15 cellular contexts compared by ENCODE assay signal in the genomic region with DNA sequence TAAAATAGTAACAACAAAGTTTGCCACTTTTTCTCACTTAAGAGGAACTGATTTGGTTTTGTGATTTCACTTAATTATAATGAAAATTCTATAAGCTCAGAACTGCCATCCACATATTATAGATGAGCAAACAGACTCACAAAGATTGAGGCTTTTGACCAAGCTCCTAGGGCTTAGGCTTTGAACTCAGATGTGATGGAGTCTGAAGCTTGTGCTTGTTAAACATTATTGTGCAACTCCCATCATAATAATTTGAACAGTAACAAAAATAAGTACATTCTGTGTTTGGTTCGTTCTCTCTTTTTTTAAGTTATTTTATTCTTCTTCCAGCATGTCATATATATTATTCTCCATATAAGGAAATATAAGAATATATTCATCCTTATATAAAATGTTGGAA.
DNase-seq lines count a peak whose midpoint lies in the region; ATAC-seq and TF ChIP-seq lines count a peak whose summit lies in the region.
"Had no signal": no experiment of that assay in that cellular context is flagged by ENCODE, and none has a peak within 500 bp of the region (broad histone marks: within the 10 kb centered on the region; RNA-seq: fewer than 3 reads in every experiment).

No MANE protein-coding gene starts in this region.

- no peaks in the 10 kb centered on the region for H3K27me3 Mint-ChIP-seq in activated CD4-positive, alpha-beta memory T cell treated with anti-CD3 and anti-CD28 coated beads, Interleukin-2, amount 10 ng/mL, durations not matched to agents 7 days and 5 days
- H3K27me3 Mint-ChIP-seq in activated CD4-positive, alpha-beta memory T cell treated with anti-CD3 and anti-CD28 coated beads for 36 hours: no peaks in the 10 kb centered on the region

- DNase-seq in activated CD4-positive, alpha-beta memory T cell treated with anti-CD3 and anti-CD28 coated beads, Interleukin-2, amount 10 ng/mL, durations not matched to agents 7 days and 5 days: no peak
- DNase-seq in activated CD4-positive, alpha-beta memory T cell treated with anti-CD3 and anti-CD28 coated beads for 36 hours: no peak
- DNase-seq in Jurkat, Clone E6-1 (ENCODE audit: low read depth, low spot score): peak; percentile 72
- DNase-seq in smooth muscle cell (lab: John Stamatoyannopoulos, UW; ENCODE audit: unreplicated experiment) (no peak), NCI-H1930 (lab: John Stamatoyannopoulos, UW) (no peak), DMS114 treated with DMSO at 0.1 percent for 48 hours (lab: John Stamatoyannopoulos, UW; ENCODE audit: unreplicated experiment) (no peak)
- DNase-seq: COR-L47, H7, NCI-H1436 treated with DMSO at 0.1 percent for 48 hours, NCI-H226, NCI-H526 had no signal

- H3K79me2 ChIP-seq in OCI-LY1 (ENCODE audit: insufficient read depth, low read length): no peaks in the 10 kb centered on the region
- H3K79me2 ChIP-seq in smooth muscle cell (ENCODE audit: low read depth): no peaks in the 10 kb centered on the region

- H3K4me3 ChIP-seq in Jurkat, Clone E6-1 (ENCODE audit: low read length): no peak overlapping the region
- H3K4me3 ChIP-seq in OCI-LY1 (ENCODE audit: low read depth, low read length, poor library complexity, severe bottlenecking): no peak overlapping the region
- H3K4me3 ChIP-seq in smooth muscle cell: no peak overlapping the region

- peak overlapping the region; percentile 96 for H3K27ac ChIP-seq in OCI-LY1 (ENCODE audit: low read depth, low read length, poor library complexity, severe bottlenecking)
- peak overlapping the region; percentile 55 for H3K27ac ChIP-seq in smooth muscle cell (ENCODE audit: low read depth)

- ATAC-seq in HG03469 (IDR thresholded peaks at IDR 0.05; ENCODE audit: unreplicated experiment): no peak
- ATAC-seq: Right ventricle myocardium inferior had no signal

- H3K4me1 ChIP-seq in OCI-LY1 (ENCODE audit: insufficient read depth, low read length, severe bottlenecking) (peaks cover 73% of the 10 kb centered on the region), smooth muscle cell (ENCODE audit: low read depth) (no peaks in the 10 kb centered on the region)

- H3K4me2 ChIP-seq in OCI-LY1 (ENCODE audit: low read length) (peak overlapping the region; percentile 56), smooth muscle cell (peak overlapping the region; percentile 77)

- H4K20me1 ChIP-seq in OCI-LY1 (ENCODE audit: insufficient read depth, low read length): no peaks in the 10 kb centered on the region
- H4K20me1 ChIP-seq in smooth muscle cell (ENCODE audit: low read depth): no peaks in the 10 kb centered on the region

- peaks cover 2% of the 10 kb centered on the region; the same call in 1 of the 2 replicates for H3F3A ChIP-seq in OCI-LY1 (ENCODE audit: insufficient read depth, low read length)
- H3F3A ChIP-seq in smooth muscle cell (ENCODE audit: low read depth): peaks cover 10% of the 10 kb centered on the region

- peaks cover 33% of the 10 kb centered on the region for H3K9me3 Mint-ChIP-seq in activated CD4-positive, alpha-beta memory T cell treated with anti-CD3 and anti-CD28 coated beads, Interleukin-2, amount 10 ng/mL, durations not matched to agents 7 days and 5 days
- no peaks in the 10 kb centered on the region for H3K9me3 Mint-ChIP-seq in activated CD4-positive, alpha-beta memory T cell treated with anti-CD3 and anti-CD28 coated beads for 36 hours

- CTCF ChIA-PET in activated CD4-positive, alpha-beta memory T cell treated with anti-CD3 and anti-CD28 coated beads, Interleukin-2, amount 10 ng/mL, durations not matched to agents 7 days and 5 days (lab: Charles Lee): interaction anchor here (0.8 to 1.3 kb wide), 4 partner anchors 71 to 109 kb away, joined by 3 to 11 read pairs (median 4); no protein-coding TSS in a partner anchor
- CTCF ChIA-PET in activated CD4-positive, alpha-beta memory T cell treated with anti-CD3 and anti-CD28 coated beads for 36 hours (lab: Charles Lee): interaction anchor here (0.6 kb wide), 1 partner anchor 318 kb away, joined by 3 read pairs; no protein-coding TSS in a partner anchor

- H3K4me3 Mint-ChIP-seq in activated CD4-positive, alpha-beta memory T cell treated with anti-CD3 and anti-CD28 coated beads, Interleukin-2, amount 10 ng/mL, durations not matched to agents 7 days and 5 days: no peak overlapping the region
- no peak overlapping the region for H3K4me3 Mint-ChIP-seq in activated CD4-positive, alpha-beta memory T cell treated with anti-CD3 and anti-CD28 coated beads for 36 hours

- H3K9me3 ChIP-seq in OCI-LY1 (ENCODE audit: low read length): peaks cover 10% of the 10 kb centered on the region; the same call in 1 of the 2 replicates
- H3K9me3 ChIP-seq in smooth muscle cell (replicated peaks; ENCODE audit: low read depth): no peaks in the 10 kb centered on the region

- H3K36me3 Mint-ChIP-seq in activated CD4-positive, alpha-beta memory T cell treated with anti-CD3 and anti-CD28 coated beads, Interleukin-2, amount 10 ng/mL, durations not matched to agents 7 days and 5 days (ENCODE audit: low read depth): peaks cover 55% of the 10 kb centered on the region
- H3K36me3 Mint-ChIP-seq in activated CD4-positive, alpha-beta memory T cell treated with anti-CD3 and anti-CD28 coated beads for 36 hours: no peaks in the 10 kb centered on the region
- H3K36me3 Mint-ChIP-seq: CD14-positive monocyte had no signal

- intact Hi-C loops in activated CD4-positive, alpha-beta memory T cell treated with anti-CD3 and anti-CD28 coated beads for 36 hours (cut with micrococcal nuclease): loop anchor here (5.0 kb wide), 3 partner anchors 105 to 485 kb away; no protein-coding TSS in a partner anchor

- no peak overlapping the region for H2AFZ ChIP-seq in OCI-LY1 (ENCODE audit: low read length)
- H2AFZ ChIP-seq in smooth muscle cell (ENCODE audit: low read depth): no peak overlapping the region

- H3K4me1 Mint-ChIP-seq in activated CD4-positive, alpha-beta memory T cell treated with anti-CD3 and anti-CD28 coated beads, Interleukin-2, amount 10 ng/mL, durations not matched to agents 7 days and 5 days: peaks cover 43% of the 10 kb centered on the region
- H3K4me1 Mint-ChIP-seq in activated CD4-positive, alpha-beta memory T cell treated with anti-CD3 and anti-CD28 coated beads for 36 hours (ENCODE audit: low read depth): peaks cover 21% of the 10 kb centered on the region

- no peak for TF ChIP-seq CTCF in OCI-LY1 (IDR thresholded peaks at IDR 0.05; ENCODE audit: low read length)
- no peak for TF ChIP-seq CTCF in smooth muscle cell (IDR thresholded peaks at IDR 0.05; ENCODE audit: borderline replicate concordance, insufficient read depth, poor library complexity, severe bottlenecking)

- peak overlapping the region; percentile 67 for H3K27ac Mint-ChIP-seq in activated CD4-positive, alpha-beta memory T cell treated with anti-CD3 and anti-CD28 coated beads, Interleukin-2, amount 10 ng/mL, durations not matched to agents 7 days and 5 days
- H3K27ac Mint-ChIP-seq in activated CD4-positive, alpha-beta memory T cell treated with anti-CD3 and anti-CD28 coated beads for 36 hours: no peak overlapping the region

- H3K36me3 ChIP-seq in OCI-LY1 (ENCODE audit: insufficient read depth, low read length) (peaks cover 4% of the 10 kb centered on the region; the same call in 1 of the 2 replicates), smooth muscle cell (ENCODE audit: low read depth) (no peaks in the 10 kb centered on the region)

- no peaks in the 10 kb centered on the region for H3K9me2 ChIP-seq in OCI-LY1 (ENCODE audit: low read depth, low read length)

- 81% methylated on average over 1 of the region's 1 CpG for WGBS in smooth muscle cell (ENCODE audit: low lambda C conversion rate)

- POLR2A ChIA-PET in activated CD4-positive, alpha-beta memory T cell treated with anti-CD3 and anti-CD28 coated beads, Interleukin-2, amount 10 ng/mL, durations not matched to agents 7 days and 5 days (lab: Charles Lee): interaction anchor here (0.8 to 1.7 kb wide), 16 partner anchors 21 to 522 kb away, joined by 3 to 69 read pairs (median 4); no protein-coding TSS in a partner anchor
- POLR2A ChIA-PET in activated CD4-positive, alpha-beta memory T cell treated with anti-CD3 and anti-CD28 coated beads for 36 hours (lab: Charles Lee): interaction anchor here (0.7 kb wide), 1 partner anchor 33 kb away, joined by 3 read pairs; no protein-coding TSS in a partner anchor

- H3K9ac ChIP-seq in OCI-LY1 (ENCODE audit: low read length) (peak overlapping the region; percentile 68), smooth muscle cell (ENCODE audit: low read depth) (no peak overlapping the region)

- no peaks in the 10 kb centered on the region for H3K27me3 ChIP-seq in OCI-LY1 (ENCODE audit: insufficient read depth, low read length)
- no peaks in the 10 kb centered on the region for H3K27me3 ChIP-seq in smooth muscle cell (ENCODE audit: low read depth)
